Comparison of ENCODE assay signal across 20 cellular contexts in the genomic region with DNA sequence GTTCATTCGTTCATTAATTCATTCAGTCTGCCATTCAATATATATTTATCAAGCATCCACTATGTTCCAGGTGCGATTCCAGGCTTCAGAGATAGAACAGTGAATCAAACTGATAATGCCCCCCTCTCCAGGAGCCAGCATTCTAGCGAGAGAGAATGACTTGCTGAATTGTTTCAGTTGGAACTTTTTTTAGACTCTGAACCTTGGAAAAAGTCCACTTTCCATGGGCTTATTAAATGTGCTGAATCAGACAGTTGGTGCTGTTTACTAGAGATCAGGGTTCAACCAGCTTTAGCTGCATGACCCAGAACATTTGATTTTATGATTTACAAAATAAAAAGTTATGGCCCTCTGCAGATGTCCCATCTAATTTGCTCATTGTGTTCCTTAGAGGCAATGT.
DNase-seq lines count a peak whose midpoint lies in the region; ATAC-seq, FAIRE-seq and TF ChIP-seq lines count a peak whose summit lies in the region.
"Had no signal": no experiment of that assay in that cellular context is flagged by ENCODE, and none has a peak within 500 bp of the region (broad histone marks: within the 10 kb centered on the region; RNA-seq: fewer than 3 reads in every experiment).

No MANE protein-coding gene starts in this region.

- no peak for TF ChIP-seq POLR2A in thyroid gland (IDR thresholded peaks at IDR 0.05)

- FAIRE-seq in RCC 7860 (lab: Jason Lieb, UNC) = no peak
- FAIRE-seq: frontal cortex, TTC549 had no signal

- H3K27me3 ChIP-seq in colonic mucosa (no peaks in the 10 kb centered on the region), thyroid gland (no peaks in the 10 kb centered on the region)
- H3K27me3 ChIP-seq: cardiac muscle cell, spleen had no signal

- intact Hi-C loops in colonic mucosa (cut with DNase I) (no loop called here), sciatic nerve (cut with DNase I) (no loop called here), thyroid gland (cut with DNase I) (no loop called here)

- H3K27ac ChIP-seq in colonic mucosa (peak overlapping the region; percentile 86), thyroid gland (peak overlapping the region in 1 of 3 donors; percentile 49)
- H3K27ac ChIP-seq: cardiac muscle cell had no signal

- H3K4me3 ChIP-seq in AG09309 (ENCODE audit: control insufficient read depth, low read depth, low read length) (no peak overlapping the region), colonic mucosa (no peak overlapping the region), thyroid gland (replicated peaks in 1 of 3) (no peak overlapping the region)
- H3K4me3 ChIP-seq: cardiac muscle cell, spleen had no signal

- no peak overlapping the region for H3K9ac ChIP-seq in colonic mucosa (ENCODE audit: low read depth in 2 of 2, low read length in 2 of 2)

- DNase-seq in AG09309 (ENCODE audit: low read depth) (peak; percentile 27), colonic mucosa (peak; percentile 41), left kidney (ENCODE audit: low read depth, low spot score) (peak; percentile 21), sciatic nerve (ENCODE audit: low spot score) (no peak), superior temporal gyrus (ENCODE audit: extremely low spot score) (no peak), thyroid gland (no peak), NCI-H69 (lab: John Stamatoyannopoulos, UW) (no peak), RCC 7860 (ENCODE audit: low spot score) (no peak)
- DNase-seq: activated CD4-positive, alpha-beta T cell treated with anti-CD3 and anti-CD28 coated beads, Interleukin-2, amount 10 ng/mL, durations not matched to agents 24 days and 14 days; CD8-positive, alpha-beta memory T cell; DND-41; effector memory CD8-positive, alpha-beta T cell; MM.1S; NCI-H2029; NCI-H526; spleen had no signal

- ATAC-seq in sciatic nerve = peak; percentile 72
- ATAC-seq: effector memory CD8-positive, alpha-beta T cell; stimulated activated effector memory CD8-positive, alpha-beta T cell treated with anti-CD3 and anti-CD28 coated beads, Interleukin-12 subunit alpha, Interleukin-12 subunit beta, amount 100 ng/mL, for 72 hours had no signal

- WGBS in thyroid gland, 2 donors = 77 to 78% methylated on average over 3 of the region's 3 CpGs

- H3K9me3 ChIP-seq in colonic mucosa (no peaks in the 10 kb centered on the region), thyroid gland (no peaks in the 10 kb centered on the region)
- H3K9me3 ChIP-seq: spleen had no signal

- H3K36me3 ChIP-seq in colonic mucosa (no peaks in the 10 kb centered on the region), thyroid gland (no peaks in the 10 kb centered on the region)
- H3K36me3 ChIP-seq: cardiac muscle cell, spleen had no signal

- no peak for TF ChIP-seq CTCF in AG09309 (IDR thresholded peaks at IDR 0.05; ENCODE audit: control insufficient read depth, insufficient read depth, low read depth, low read length, missing control alignments)
- TF ChIP-seq CTCF in colonic mucosa (IDR thresholded peaks at IDR 0.05) = no peak
- no peak for TF ChIP-seq CTCF in thyroid gland (IDR thresholded peaks at IDR 0.05)

- H3K4me1 ChIP-seq in colonic mucosa (peaks cover 7% of the 10 kb centered on the region), thyroid gland (peaks cover 0 to 9% of the 10 kb centered on the region in 2 donors)
- H3K4me1 ChIP-seq: spleen had no signal

Comparison
In these comparisons a context has a peak if more than half of its experiments do, and no peak if none do; other contexts are left out.
1. DNase-seq: peak in AG09309 (single experiment), colonic mucosa (single experiment) and left kidney (single experiment); none in sciatic nerve (single experiment), superior temporal gyrus (single experiment), thyroid gland (0 of 2), NCI-H69 (single experiment) and RCC 7860 (single experiment).